20 cellular contexts compared by ENCODE assay signal in the genomic region with DNA sequence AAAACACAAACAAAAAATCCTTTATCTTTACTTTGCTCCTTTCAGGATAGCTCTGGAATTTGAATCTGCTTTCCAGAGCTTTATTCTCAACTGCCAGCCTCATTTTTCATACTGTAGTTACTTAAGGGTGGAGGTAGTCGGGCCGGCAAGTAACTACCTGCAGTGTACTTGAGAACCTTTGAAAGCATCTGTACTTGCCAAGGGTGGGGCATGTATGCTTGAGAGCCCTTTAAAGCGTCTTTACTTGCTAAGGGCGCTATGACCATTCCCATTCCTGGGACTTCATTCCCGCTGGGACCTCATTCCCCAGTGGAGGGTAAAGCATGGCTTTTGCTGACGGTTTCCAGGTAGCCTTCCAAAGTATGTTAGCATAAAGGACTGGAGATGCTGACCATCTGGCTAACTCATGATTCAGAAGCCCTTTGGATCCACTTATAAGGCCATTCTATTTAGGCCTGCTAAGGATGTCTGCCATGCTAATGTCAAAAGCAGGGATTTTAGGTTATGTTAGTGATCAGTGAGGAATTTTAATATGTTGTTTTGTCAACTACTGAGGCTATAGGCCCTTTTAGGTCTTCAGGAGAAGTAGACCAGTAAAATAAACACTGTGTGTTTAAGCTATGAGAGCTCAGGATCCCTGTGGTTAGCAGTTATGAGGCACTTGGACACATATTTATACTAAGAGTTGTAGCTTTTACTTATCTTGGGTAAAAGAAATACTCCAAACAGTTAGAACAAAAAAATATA.
DNase-seq lines count a peak whose midpoint lies in the region; ATAC-seq, FAIRE-seq and TF ChIP-seq lines count a peak whose summit lies in the region.
"Had no signal": no experiment of that assay in that cellular context is flagged by ENCODE, and none has a peak within 500 bp of the region (broad histone marks: within the 10 kb centered on the region; RNA-seq: fewer than 3 reads in every experiment).

No MANE protein-coding gene starts in this region.

- no peak for ATAC-seq in activated naive CD4-positive, alpha-beta T cell treated with anti-CD3 and anti-CD28 coated beads, Interleukin-2, amount 50 U/mL, for 72 hours
- no peak for ATAC-seq in HG02870 (IDR thresholded peaks at IDR 0.05; ENCODE audit: unreplicated experiment)
- no peak for ATAC-seq in HG03460 (IDR thresholded peaks at IDR 0.05; ENCODE audit: unreplicated experiment)
- ATAC-seq: HCT116; naive thymus-derived CD8-positive, alpha-beta T cell had no signal

- DNase-seq in activated naive CD4-positive, alpha-beta T cell treated with anti-CD3 and anti-CD28 coated beads, Interleukin-2, amount 50 U/mL, for 72 hours (ENCODE audit: low spot score in 2 of 2): no peak
- DNase-seq in brain pericyte (ENCODE audit: low read depth, low spot score) (peak; percentile 50), hepatic stellate cell (ENCODE audit: low spot score) (peak; percentile 50), D721Med (ENCODE audit: insufficient read length, low spot score) (no peak), glutamatergic neuron (no peak)
- DNase-seq: activated CD4-positive, CD25-positive, alpha-beta regulatory T cell treated with anti-CD3 and anti-CD28 coated beads, Interleukin-2, amount 50 U/mL, for 72 hours; foreskin melanocyte; GDM1; naive thymus-derived CD8-positive, alpha-beta T cell; NCI-H2029 treated with DMSO at 0.1 percent for 48 hours; stimulated activated naive CD4-positive, alpha-beta T cell treated with Interleukin-2 at 50 U/mL for 16 hours had no signal

- FAIRE-seq in D721Med (lab: Jason Lieb, UNC): no peak
- FAIRE-seq: A204.1, GM12892 had no signal

- TF ChIP-seq CTCF in D721Med (IDR thresholded peaks at IDR 0.05; ENCODE audit: insufficient read depth, missing control alignments) (no peak), glutamatergic neuron (IDR thresholded peaks at IDR 0.05; ENCODE audit: partially characterized antibody, unreplicated experiment) (no peak)

- peak overlapping the region; percentile 6 for H3K27ac Mint-ChIP-seq in activated naive CD4-positive, alpha-beta T cell treated with anti-CD3 and anti-CD28 coated beads, Interleukin-2, amount 50 U/mL, for 24 hours
- no peak overlapping the region for H3K27ac Mint-ChIP-seq in activated naive CD4-positive, alpha-beta T cell treated with anti-CD3 and anti-CD28 coated beads, Interleukin-2, amount 50 U/mL, for 72 hours
- H3K27ac Mint-ChIP-seq in glutamatergic neuron (ENCODE audit: unreplicated experiment): no peak overlapping the region
- H3K27ac Mint-ChIP-seq: brain; T-helper 2 cell treated with Interferon-gamma antibody and Interleukin-4, amounts not matched to agents 5 μg/mL and 100 μg/mL, for 36 hours; type B pancreatic cell had no signal

- H3K9me3 Mint-ChIP-seq in activated naive CD4-positive, alpha-beta T cell treated with anti-CD3 and anti-CD28 coated beads, Interleukin-2, amount 50 U/mL, for 24 hours: peaks cover 17% of the 10 kb centered on the region
- peaks cover 14 to 15% of the 10 kb centered on the region in 2 donors for H3K9me3 Mint-ChIP-seq in activated naive CD4-positive, alpha-beta T cell treated with anti-CD3 and anti-CD28 coated beads, Interleukin-2, amount 50 U/mL, for 72 hours
- peaks cover 13% of the 10 kb centered on the region for H3K9me3 Mint-ChIP-seq in glutamatergic neuron (ENCODE audit: unreplicated experiment)

- H3K4me3 Mint-ChIP-seq in activated naive CD4-positive, alpha-beta T cell treated with anti-CD3 and anti-CD28 coated beads, Interleukin-2, amount 50 U/mL, for 24 hours: no peak overlapping the region
- H3K4me3 Mint-ChIP-seq in glutamatergic neuron (ENCODE audit: unreplicated experiment): no peak overlapping the region
- H3K4me3 Mint-ChIP-seq: brain; naive thymus-derived CD8-positive, alpha-beta T cell; T-helper 2 cell treated with Interferon-gamma antibody and Interleukin-4, amounts not matched to agents 5 μg/mL and 100 μg/mL, for 36 hours; type B pancreatic cell had no signal

- no peaks in the 10 kb centered on the region for H3K27me3 Mint-ChIP-seq in activated naive CD4-positive, alpha-beta T cell treated with anti-CD3 and anti-CD28 coated beads, Interleukin-2, amount 50 U/mL, for 24 hours
- H3K27me3 Mint-ChIP-seq in glutamatergic neuron (ENCODE audit: unreplicated experiment): peaks cover 2% of the 10 kb centered on the region
- H3K27me3 Mint-ChIP-seq: brain; naive thymus-derived CD8-positive, alpha-beta T cell; type B pancreatic cell had no signal

- peaks cover 20% of the 10 kb centered on the region for H3K36me3 Mint-ChIP-seq in activated naive CD4-positive, alpha-beta T cell treated with anti-CD3 and anti-CD28 coated beads, Interleukin-2, amount 50 U/mL, for 24 hours
- H3K36me3 Mint-ChIP-seq in activated naive CD4-positive, alpha-beta T cell treated with anti-CD3 and anti-CD28 coated beads, Interleukin-2, amount 50 U/mL, for 72 hours: peaks cover 29 to 39% of the 10 kb centered on the region in 2 donors
- peaks cover 25% of the 10 kb centered on the region for H3K36me3 Mint-ChIP-seq in glutamatergic neuron (ENCODE audit: unreplicated experiment)

- H3K4me1 Mint-ChIP-seq in activated naive CD4-positive, alpha-beta T cell treated with anti-CD3 and anti-CD28 coated beads, Interleukin-2, amount 50 U/mL, for 24 hours: peaks cover 22% of the 10 kb centered on the region
- peaks cover 5% of the 10 kb centered on the region for H3K4me1 Mint-ChIP-seq in glutamatergic neuron (ENCODE audit: low read depth, unreplicated experiment)

Comparison
In these comparisons a context has a peak if more than half of its experiments do, and no peak if none do; other contexts are left out.
1. DNase-seq: peak in brain pericyte (single experiment) and hepatic stellate cell (single experiment); none in activated naive CD4-positive, alpha-beta T cell treated with anti-CD3 and anti-CD28 coated beads, Interleukin-2, amount 50 U/mL, for 72 hours (0 of 2), D721Med (single experiment) and glutamatergic neuron (single experiment).